ENCODE assay signal across 26 cellular contexts in genomic region chr16:14958970-14959369, GRCh38. TPM values are rescaled to one million over a fixed set of nuclear protein-coding genes. Genes with fewer than 3 reads are reported as not detected.
DNase-seq lines count a peak whose midpoint lies in the region; ATAC-seq, FAIRE-seq and TF ChIP-seq lines count a peak whose summit lies in the region.
"Had no signal": no experiment of that assay in that cellular context is flagged by ENCODE, and none has a peak within 500 bp of the region (broad histone marks: within the 10 kb centered on the region; RNA-seq: fewer than 3 reads in every experiment).

No MANE protein-coding gene starts in this region.

- no peak overlapping the region for H3K9ac ChIP-seq in GM23248
- H3K9ac ChIP-seq in SK-N-MC (ENCODE audit: insufficient read length): no peak overlapping the region
- no peak overlapping the region for H3K9ac ChIP-seq in HepG2 (ENCODE audit: insufficient read depth, low read depth, low read length)

- no peak for TF ChIP-seq POLR2A in HepG2 (IDR thresholded peaks at IDR 0.05; ENCODE audit: insufficient read depth in 1 of 2, low read depth in 2 of 2, low read length in 2 of 2)

- POLR2A ChIA-PET in HepG2 (lab: Yijun Ruan, JAX): no interaction called here

- H3K4me3 ChIP-seq in GM23248 (no peak overlapping the region), SK-N-MC (no peak overlapping the region), HepG2 (replicated peaks in 1 of 3; ENCODE audit: insufficient read depth in 1 of 3, low read depth in 2 of 3, low read length in 3 of 3) (no peak overlapping the region)
- H3K4me3 ChIP-seq: cardiac muscle cell, gastrocnemius medialis, lung, smooth muscle cell, thyroid gland had no signal

- BruUV-seq in HepG2 (replicated peaks; lab: Mats Ljungman, UMichigan): no TSS peak

- WGBS in GM23248 (ENCODE audit: low coverage in 1 of 2, low lambda C conversion rate in 2 of 2, missing lambda C conversion rate in 2 of 2), 2 experiments: 68 to 71% methylated on average over 7 of the region's 7 CpGs
- WGBS in HepG2 (ENCODE audit: low lambda C conversion rate): 74% methylated on average over 7 of the region's 7 CpGs

- CTCF ChIA-PET in HepG2 (lab: Yijun Ruan, JAX; ENCODE audit: low intra/inter-chr PET ratio, low total read pairs): no interaction called here

- intact Hi-C loops in HepG2 (cut with micrococcal nuclease; ENCODE audit: unreplicated experiment): no loop called here

- no peaks in the 10 kb centered on the region for H3K79me2 ChIP-seq in GM23248 (ENCODE audit: insufficient read depth)
- H3K79me2 ChIP-seq in HepG2 (ENCODE audit: insufficient read depth, low read length): no peaks in the 10 kb centered on the region

- 0 out of 2 replicates have a peak, but pooled peaks cover 4% of the 10 kb centered on the region for H3K27me3 ChIP-seq in GM23248 (replicated peaks; ENCODE audit: insufficient read depth)
- H3K27me3 ChIP-seq in HepG2 (ENCODE audit: control insufficient read depth in 1 of 2, insufficient read depth in 2 of 2, low read length in 2 of 2): peaks cover 0 to 13% of the 10 kb centered on the region in 2 experiments; a peak in 1 of 5 replicates
- H3K27me3 ChIP-seq: cardiac muscle cell, gastrocnemius medialis, thyroid gland had no signal

- in situ Hi-C loops in GM23248 (cut with MboI) (no loop called here), HepG2 (cut with HindIII; ENCODE audit: extremely low pct_ligation_motif_present, low pct_unique_long_range_greater_than_20kb) (no loop called here)

- no peaks in the 10 kb centered on the region for H4K20me1 ChIP-seq in GM23248 (ENCODE audit: insufficient read depth)
- H4K20me1 ChIP-seq in HepG2 (ENCODE audit: insufficient read depth, low read length): no peaks in the 10 kb centered on the region

- TF ChIP-seq EP300 in HepG2 (IDR thresholded peaks at IDR 0.05; ENCODE audit: low read depth in 2 of 2, low read length in 2 of 2): no peak
- no peak for TF ChIP-seq EP300 in HepG2 (CRISPR knock-in tag; IDR thresholded peaks at IDR 0.05; ENCODE audit: borderline replicate concordance)

- H3K36me3 ChIP-seq in GM23248 (ENCODE audit: low read depth): no peaks in the 10 kb centered on the region
- H3K36me3 ChIP-seq in SK-N-MC (ENCODE audit: insufficient read depth, low read length): no peaks in the 10 kb centered on the region
- H3K36me3 ChIP-seq in HepG2 (replicated peaks in 1 of 2; ENCODE audit: control insufficient read depth in 1 of 2, insufficient read depth in 2 of 2, low read length in 2 of 2): no peaks in the 10 kb centered on the region
- H3K36me3 ChIP-seq: cardiac muscle cell, gastrocnemius medialis, thyroid gland had no signal

- H3K27ac ChIP-seq in GM23248 (no peak overlapping the region), SK-N-MC (no peak overlapping the region), HepG2 (ENCODE audit: extremely low read length, insufficient read depth, low read length) (no peak overlapping the region)
- H3K27ac ChIP-seq: cardiac muscle cell, gastrocnemius medialis, thyroid gland had no signal

- H3K4me2 ChIP-seq in GM23248 (ENCODE audit: unreplicated experiment) (no peak overlapping the region), HepG2 (ENCODE audit: low read depth, low read length) (no peak overlapping the region)
- H3K4me2 ChIP-seq: smooth muscle cell had no signal

- no peaks in the 10 kb centered on the region for H3F3A ChIP-seq in GM23248 (ENCODE audit: insufficient read depth)

- no peaks in the 10 kb centered on the region for H3K9me3 ChIP-seq in GM23248 (ENCODE audit: low read depth)
- H3K9me3 ChIP-seq in SK-N-MC (ENCODE audit: low read depth, low read length): no peaks in the 10 kb centered on the region
- H3K9me3 ChIP-seq in HepG2 (ENCODE audit: low read length): no peaks in the 10 kb centered on the region
- H3K9me3 ChIP-seq: gastrocnemius medialis, thyroid gland had no signal

- H3K9me2 ChIP-seq in GM23248 (ENCODE audit: insufficient read depth): no peaks in the 10 kb centered on the region

- H2AFZ ChIP-seq in GM23248 (no peak overlapping the region), HepG2 (ENCODE audit: low read length) (no peak overlapping the region)

- FAIRE-seq in HepG2 (lab: Jason Lieb, UNC) (no peak), frontal cortex (lab: Jason Lieb, UNC) (no peak)
- FAIRE-seq: endothelial cell of umbilical vein, GM19239, TTC549 had no signal

- TF ChIP-seq CTCF in HepG2 (CRISPR knock-in tag; IDR thresholded peaks at IDR 0.05): no peak

- no peak for TF ChIP-seq RAD21 in HepG2 (CRISPR knock-in tag; IDR thresholded peaks at IDR 0.05)

- H3K4me1 ChIP-seq in GM23248 (ENCODE audit: insufficient read depth) (no peaks in the 10 kb centered on the region), HepG2 (ENCODE audit: insufficient read depth, low read length) (peaks cover 16% of the 10 kb centered on the region; the same call in 1 of the 2 replicates)

- DNase-seq in Ammon's horn (ENCODE audit: low spot score) (peak; percentile 28), GM23248 (peak; percentile 34), SK-N-MC (ENCODE audit: low read depth, low spot score) (peak; percentile 12), globus pallidus (ENCODE audit: low spot score) (peak; percentile 25), HepG2 (ENCODE audit: low spot score) (no peak), SIG-M5 treated with dmso at 0.1 percent for 504 hours (lab: John Stamatoyannopoulos, UW; ENCODE audit: unreplicated experiment) (no peak), frontal cortex (ENCODE audit: low spot score in 2 of 2) (no peak)
- DNase-seq in activated CD4-positive, alpha-beta T cell treated with anti-CD3 and anti-CD28 coated beads, Interleukin-2, amount 50 U/mL, for 4 hours: no peak
- DNase-seq: activated naive CD4-positive, alpha-beta T cell treated with anti-CD3 and anti-CD28 coated beads, Interleukin-2, amount 10 ng/mL, durations not matched to agents 7 days and 5 days; activated T-cell treated with anti-CD3 and anti-CD28 coated beads, Interleukin-2, amount 50 U/mL, for 72 hours; DMS79; gastrocnemius medialis; NCI-H1105; NCI-H2171; NCI-H526 treated with DMSO at 0.1 percent for 48 hours; OCI-M1; SHP77; stimulated activated CD4-positive, alpha-beta T cell treated with anti-CD3 and anti-CD28 coated beads, Interleukin-2, amount 100 ng/mL, for 48 hours; stimulated activated naive B cell treated with anti-CD40 and anti-IgM and Interleukin-4, amounts not matched to agents 10 μg/mL and 1 μg/mL and 100 μg/mL, for 72 hours; thyroid gland had no signal

- no peak for ATAC-seq in HepG2
- ATAC-seq: activated T-cell treated with anti-CD3 and anti-CD28 coated beads, Interleukin-2, amount 50 U/mL, for 72 hours; gastrocnemius medialis; stimulated activated naive B cell treated with anti-CD40 and anti-IgM and Interleukin-4, amounts not matched to agents 10 μg/mL and 1 μg/mL and 100 μg/mL, for 72 hours had no signal

RNA-seq across cellular contexts. Expression of gene PDXDC1, which starts 15.9 kb away (rescaled TPM):
- 63.9 and 73.1 TPM in 2 replicates for total RNA-seq in GM23248 (2014; rRNA removed; shearing (Covaris generic))
- polyA plus RNA-seq in GM23248 (2016; fragmentation: Nextera tagmentation; extraction: Ambion mirVana) (57.8 and 61.1 TPM in 2 replicates), HepG2 (2011; rRNA removed) (123 and 133 TPM in 2 replicates)
- total RNA-seq in HepG2 (2016; rRNA removed; fragmentation: Illumina TruSeq; extraction: Trizol) (169 and 249 TPM in 2 replicates), frontal cortex (58.3 TPM)
- total RNA-seq in HepG2 (2016; cell fraction: cytosol; rRNA removed; fragmentation: Illumina TruSeq; extraction: Trizol; ENCODE audit: low read depth): 29.3 and 30.1 TPM in 2 replicates
- 167 and 227 TPM in 2 replicates for total RNA-seq in HepG2 (2016; cell fraction: insoluble cytoplasmic fraction; rRNA removed; fragmentation: Illumina TruSeq; extraction: Trizol)
- 76.3 and 82.8 TPM in 2 replicates for total RNA-seq in HepG2 (2016; cell fraction: membrane; rRNA removed; fragmentation: Illumina TruSeq; extraction: Trizol)
- 116 and 122 TPM in 2 replicates for total RNA-seq in HepG2 (2016; cell fraction: nucleus; rRNA removed; fragmentation: Illumina TruSeq; extraction: Trizol)
- 73.0 and 84.6 TPM in 2 replicates for polyA plus RNA-seq in HepG2 (2011; cell fraction: cytosol; rRNA removed)
- polyA plus RNA-seq in HepG2 (2011; cell fraction: nucleus; rRNA removed): 157 and 195 TPM in 2 replicates
- polyA plus RNA-seq in HepG2 (2012): 92.3 and 114 TPM in 2 replicates
- polyA plus RNA-seq in HepG2 (2016; cell fraction: cytosol; fragmentation: Illumina TruSeq; extraction: Trizol; ENCODE audit: low read depth): 11.7 and 12.8 TPM in 2 replicates
- polyA plus RNA-seq in HepG2 (2016; cell fraction: insoluble cytoplasmic fraction; fragmentation: Illumina TruSeq; extraction: Trizol; ENCODE audit: low read depth): 160 and 180 TPM in 2 replicates
- polyA plus RNA-seq in HepG2 (2016; cell fraction: membrane; fragmentation: Illumina TruSeq; extraction: Trizol; ENCODE audit: low read depth): 34.7 and 36.5 TPM in 2 replicates
- polyA plus RNA-seq in HepG2 (2016; cell fraction: nucleus; fragmentation: Illumina TruSeq; extraction: Trizol; ENCODE audit: insufficient read depth, low read depth): 194 and 214 TPM in 2 replicates
- 160 and 261 TPM in 2 replicates for polyA minus RNA-seq in HepG2 (2011; rRNA and poly(A)+ RNA removed; ENCODE audit: low replicate concordance)
- 82.4 and 91.4 TPM in 2 replicates for polyA minus RNA-seq in HepG2 (2011; cell fraction: cytosol; rRNA and poly(A)+ RNA removed)
- 115 and 127 TPM in 2 replicates for polyA minus RNA-seq in HepG2 (2011; cell fraction: nucleus; rRNA and poly(A)+ RNA removed)

RNA-seq across cellular contexts. Expression of gene NPIPA1, which starts 21.7 kb away (rescaled TPM):
- 73.2 and 78.5 TPM in 2 replicates for total RNA-seq in GM23248 (2014; rRNA removed; shearing (Covaris generic))
- polyA plus RNA-seq in GM23248 (2016; fragmentation: Nextera tagmentation; extraction: Ambion mirVana) (29.8 and 41.1 TPM in 2 replicates), HepG2 (2011; rRNA removed) (183 and 205 TPM in 2 replicates)
- total RNA-seq in HepG2 (2016; rRNA removed; fragmentation: Illumina TruSeq; extraction: Trizol) (36.2 and 75.9 TPM in 2 replicates), frontal cortex (48.9 TPM)
- total RNA-seq in HepG2 (2016; cell fraction: cytosol; rRNA removed; fragmentation: Illumina TruSeq; extraction: Trizol; ENCODE audit: low read depth): 34.0 and 35.5 TPM in 2 replicates
- total RNA-seq in HepG2 (2016; cell fraction: insoluble cytoplasmic fraction; rRNA removed; fragmentation: Illumina TruSeq; extraction: Trizol): 30.0 and 79.6 TPM in 2 replicates
- 24.9 and 29.8 TPM in 2 replicates for total RNA-seq in HepG2 (2016; cell fraction: membrane; rRNA removed; fragmentation: Illumina TruSeq; extraction: Trizol)
- 104 and 124 TPM in 2 replicates for total RNA-seq in HepG2 (2016; cell fraction: nucleus; rRNA removed; fragmentation: Illumina TruSeq; extraction: Trizol)
- polyA plus RNA-seq in HepG2 (2011; cell fraction: cytosol; rRNA removed): 51.3 and 61.8 TPM in 2 replicates
- 924 and 979 TPM in 2 replicates for polyA plus RNA-seq in HepG2 (2011; cell fraction: nucleus; rRNA removed)
- 192 and 342 TPM in 2 replicates for polyA plus RNA-seq in HepG2 (2012)
- polyA plus RNA-seq in HepG2 (2016; cell fraction: cytosol; fragmentation: Illumina TruSeq; extraction: Trizol; ENCODE audit: low read depth): 11.9 and 14.0 TPM in 2 replicates
- polyA plus RNA-seq in HepG2 (2016; cell fraction: insoluble cytoplasmic fraction; fragmentation: Illumina TruSeq; extraction: Trizol; ENCODE audit: low read depth): 44.5 and 55.7 TPM in 2 replicates
- 21.0 and 26.0 TPM in 2 replicates for polyA plus RNA-seq in HepG2 (2016; cell fraction: membrane; fragmentation: Illumina TruSeq; extraction: Trizol; ENCODE audit: low read depth)
- 410 and 416 TPM in 2 replicates for polyA plus RNA-seq in HepG2 (2016; cell fraction: nucleus; fragmentation: Illumina TruSeq; extraction: Trizol; ENCODE audit: insufficient read depth, low read depth)
- 19.4 and 69.4 TPM in 2 replicates for polyA minus RNA-seq in HepG2 (2011; rRNA and poly(A)+ RNA removed; ENCODE audit: low replicate concordance)
- polyA minus RNA-seq in HepG2 (2011; cell fraction: cytosol; rRNA and poly(A)+ RNA removed): 20.8 and 23.0 TPM in 2 replicates
- polyA minus RNA-seq in HepG2 (2011; cell fraction: nucleus; rRNA and poly(A)+ RNA removed): 224 and 250 TPM in 2 replicates

Comparison
In these comparisons a context has a peak if more than half of its experiments do, and no peak if none do; other contexts are left out.
1. DNase-seq: peak in Ammon's horn (single experiment), GM23248 (single experiment), SK-N-MC (single experiment) and globus pallidus (single experiment); none in activated CD4-positive, alpha-beta T cell treated with anti-CD3 and anti-CD28 coated beads, Interleukin-2, amount 50 U/mL, for 4 hours (0 of 2), HepG2 (single experiment), SIG-M5 treated with dmso at 0.1 percent for 504 hours (single experiment) and frontal cortex (0 of 2).